Comparison of ENCODE assay signal across 15 cellular contexts in the genomic region with DNA sequence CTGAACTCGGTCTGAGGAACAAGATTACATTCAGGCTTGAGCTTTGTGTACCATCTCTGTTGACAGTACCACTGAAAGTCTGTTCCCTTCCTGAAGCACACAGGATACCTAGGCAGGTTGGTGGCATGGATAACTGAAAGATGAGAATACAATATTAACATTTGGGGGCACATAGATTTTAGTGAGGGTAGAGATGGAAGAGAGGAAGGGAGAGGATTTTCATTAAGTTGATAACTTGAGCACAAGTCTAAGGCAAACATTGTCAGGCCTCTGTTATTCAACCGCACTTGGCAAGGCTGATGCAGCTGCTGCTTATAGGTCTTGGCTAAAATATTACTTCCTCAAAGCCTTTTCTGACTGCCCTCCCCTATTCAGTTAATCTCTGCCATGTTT. TPM values are rescaled to one million over a fixed set of nuclear protein-coding genes. Genes with fewer than 3 reads are reported as not detected.
DNase-seq lines count a peak whose midpoint lies in the region; ATAC-seq, FAIRE-seq and TF ChIP-seq lines count a peak whose summit lies in the region.
"Had no signal": no experiment of that assay in that cellular context is flagged by ENCODE, and none has a peak within 500 bp of the region (broad histone marks: within the 10 kb centered on the region; RNA-seq: fewer than 3 reads in every experiment).

No MANE protein-coding gene starts in this region.

- TF ChIP-seq RAD21 in H1 (IDR thresholded peaks at IDR 0.05 in 1 of 2, conservative IDR thresholded peaks at IDR 0.05 in 1 of 2; ENCODE audit: low read depth in 2 of 2, low read length in 2 of 2): no peak

- H3K36me3 ChIP-seq in cardiac muscle cell: peaks cover 15% of the 10 kb centered on the region
- H3K36me3 ChIP-seq in H1 (ENCODE audit: control insufficient read depth in 2 of 4, insufficient read depth in 4 of 4, low read length in 3 of 4): peaks cover 4 to 49% (median 23%) of the 10 kb centered on the region in 4 experiments
- H3K36me3 ChIP-seq in BE2C: peaks cover 38% of the 10 kb centered on the region
- H3K36me3 ChIP-seq: neutrophil had no signal

- no peak overlapping the region for H3K4me2 ChIP-seq in H1 (ENCODE audit: insufficient read depth in 1 of 2, low read depth in 2 of 2, low read length in 2 of 2)
- H3K4me2 ChIP-seq: BLaER1 treated with 17β-estradiol and CSF1 and Interleukin-3, amounts not matched to agents 10 nM and 100 nM had no signal

- H3K4me1 ChIP-seq in cardiac muscle cell (ENCODE audit: low read depth) (peaks cover 8% of the 10 kb centered on the region), H1 (replicated peaks in 1 of 4; ENCODE audit: control insufficient read depth in 3 of 4, insufficient read depth in 4 of 4, low read length in 3 of 4) (no peaks in the 10 kb centered on the region; a peak in 1 of 7 replicates), BE2C (no peaks in the 10 kb centered on the region)

- peak in 1 of 2 donors; percentile 6 for DNase-seq in cardiac muscle cell (ENCODE audit: low read depth in 1 of 2, low spot score in 1 of 2)
- DNase-seq in left cardiac atrium: no peak
- DNase-seq in NCI-H82 treated with DMSO at 0.1 percent for 48 hours (lab: John Stamatoyannopoulos, UW; ENCODE audit: unreplicated experiment): peak; percentile 64
- DNase-seq in H1 (ENCODE audit: low read depth in 1 of 2, low spot score in 2 of 2): no peak
- DNase-seq in BE2C: no peak
- no peak for DNase-seq in NCI-H1048 (lab: John Stamatoyannopoulos, UW)
- DNase-seq in C1 segment of cervical spinal cord (lab: John Stamatoyannopoulos, UW): no peak
- DNase-seq in ureter (ENCODE audit: low spot score): no peak
- DNase-seq: activated T-cell treated with anti-CD3 and anti-CD28 coated beads, Interleukin-2, amount 50 U/mL, for 4 hours; effector CD8-positive, alpha-beta T cell; NCI-H2029 had no signal

- no peaks in the 10 kb centered on the region for H3K79me1 ChIP-seq in H1 (ENCODE audit: low read depth, low read length)

- H2BK15ac ChIP-seq in H1 (ENCODE audit: low read length): no peak overlapping the region

- H3K27me3 ChIP-seq in cardiac muscle cell (no peaks in the 10 kb centered on the region), H1 (replicated peaks in 1 of 4; ENCODE audit: control insufficient read depth in 3 of 4, extremely low read depth in 1 of 4, insufficient read depth in 3 of 4, low read length in 3 of 4) (no peaks in the 10 kb centered on the region), BE2C (no peaks in the 10 kb centered on the region)
- H3K27me3 ChIP-seq: BLaER1 treated with 17β-estradiol and CSF1 and Interleukin-3, amounts not matched to agents 10 nM and 100 nM; gastroesophageal sphincter; neutrophil had no signal

- H3K9me3 ChIP-seq in cardiac muscle cell (ENCODE audit: low read depth) (no peaks in the 10 kb centered on the region), H1 (ENCODE audit: insufficient read depth in 2 of 2, low read depth in 1 of 2, low read length in 1 of 2) (no peaks in the 10 kb centered on the region), BE2C (no peaks in the 10 kb centered on the region)
- H3K9me3 ChIP-seq: BLaER1 treated with 17β-estradiol and CSF1 and Interleukin-3, amounts not matched to agents 10 nM and 100 nM; gastroesophageal sphincter; neutrophil had no signal

- no peak overlapping the region for H3K23ac ChIP-seq in H1 (ENCODE audit: insufficient read length)

- H3K4ac ChIP-seq in H1 (replicated peaks; ENCODE audit: insufficient read length, low read depth, low read length): no peak overlapping the region

- no peak overlapping the region for H2BK120ac ChIP-seq in H1 (replicated peaks; ENCODE audit: low read depth, low read length)

- no peak overlapping the region for H3K18ac ChIP-seq in H1 (ENCODE audit: extremely low read depth, low read length)

- intact Hi-C loops in left cardiac atrium (cut with DNase I): no loop called here

- H3K9ac ChIP-seq in H1 (replicated peaks in 1 of 4; ENCODE audit: extremely low read depth in 1 of 4, low read depth in 3 of 4, low read length in 3 of 4): no peak overlapping the region
- H3K9ac ChIP-seq: BLaER1 treated with 17β-estradiol and CSF1 and Interleukin-3, amounts not matched to agents 10 nM and 100 nM had no signal

- no peak for TF ChIP-seq EP300 in H1 (IDR thresholded peaks at IDR 0.05; ENCODE audit: borderline replicate concordance in 1 of 2, low read depth in 2 of 2, low read length in 2 of 2)

- peak in 1 of 2 experiments; percentile 90; a peak in 1 of 3 replicates for TF ChIP-seq POLR2A in H1 (IDR thresholded peaks at IDR 0.05; ENCODE audit: control extremely low read depth in 1 of 2, low read depth in 2 of 2, low read length in 2 of 2)

- POLR2A ChIA-PET in H1 (lab: Charles Lee; ENCODE audit: partially characterized antibody): interaction anchor here (0.8 to 6.3 kb wide), 9 partner anchors 8 to 49 kb away, joined by 3 to 59 read pairs (median 5); partner anchors contain the start of genes GPC5 and MIR17HG

- no peak for ATAC-seq in left cardiac atrium
- ATAC-seq: activated T-cell treated with anti-CD3 and anti-CD28 coated beads, Interleukin-2, amount 50 U/mL, for 4 hours; gastroesophageal sphincter had no signal

- H4K20me1 ChIP-seq in H1 (replicated peaks in 1 of 2; ENCODE audit: control insufficient read depth in 1 of 2, insufficient read depth in 2 of 2, low read length in 2 of 2): peaks cover 9 to 10% of the 10 kb centered on the region in 2 experiments

- H3K4me3 ChIP-seq in cardiac muscle cell (no peak overlapping the region), H1 (ENCODE audit: extremely low read depth in 1 of 4, insufficient read depth in 2 of 4, low read depth in 3 of 4, low read length in 4 of 4) (no peak overlapping the region), BE2C (ENCODE audit: low read depth, low read length) (no peak overlapping the region)
- H3K4me3 ChIP-seq: BLaER1 treated with 17β-estradiol and CSF1 and Interleukin-3, amounts not matched to agents 10 nM and 100 nM; gastroesophageal sphincter had no signal

- FAIRE-seq in H1 (lab: Jason Lieb, UNC): no peak

- H2AFZ ChIP-seq in H1 (ENCODE audit: low read length): no peak overlapping the region

- H3K14ac ChIP-seq in H1 (ENCODE audit: insufficient read length): no peak overlapping the region

- no peak overlapping the region for H2BK20ac ChIP-seq in H1 (ENCODE audit: low read length)

- TF ChIP-seq CTCF in cardiac muscle cell (IDR thresholded peaks at IDR 0.05; ENCODE audit: low read depth, low read length) (no peak), H1 (IDR thresholded peaks at IDR 0.05; ENCODE audit: control extremely low read depth in 1 of 3, insufficient read depth in 1 of 3, low read depth in 1 of 3, low read length in 3 of 3) (no peak), BE2C (IDR thresholded peaks at IDR 0.05; ENCODE audit: low read depth, low read length) (no peak)

- H3K79me2 ChIP-seq in H1 (ENCODE audit: control insufficient read depth in 1 of 2, insufficient read depth in 2 of 2, low read length in 2 of 2): peaks cover 0 to 7% of the 10 kb centered on the region in 2 experiments; a peak in 2 of 4 replicates

- H3K56ac ChIP-seq in H1 (replicated peaks; ENCODE audit: insufficient read length, low read depth, low read length): no peak overlapping the region

- no peak overlapping the region for H4K5ac ChIP-seq in H1 (ENCODE audit: insufficient read length, low read depth, low read length)

- H2BK12ac ChIP-seq in H1 (ENCODE audit: low read depth, low read length): no peak overlapping the region

- no peak overlapping the region for H2BK5ac ChIP-seq in H1 (ENCODE audit: low read depth, low read length)

- no peak overlapping the region for H2AK5ac ChIP-seq in H1 (ENCODE audit: low read depth, low read length)

- H4K8ac ChIP-seq in H1 (ENCODE audit: extremely low read depth, insufficient read depth, low read length): no peak overlapping the region

- CTCF ChIA-PET in H1 (lab: Charles Lee; ENCODE audit: partially characterized antibody): interaction anchor here (0.8 to 2.4 kb wide), 5 partner anchors 9 to 372 kb away, joined by 3 to 5 read pairs (median 3); no protein-coding TSS in a partner anchor

- H3K27ac ChIP-seq in cardiac muscle cell: peak overlapping the region; percentile 58
- no peak overlapping the region for H3K27ac ChIP-seq in H1 (ENCODE audit: low read depth, low read length)
- H3K27ac ChIP-seq: BLaER1 treated with 17β-estradiol and CSF1 and Interleukin-3, amounts not matched to agents 10 nM and 100 nM; gastroesophageal sphincter; neutrophil had no signal

- H4K91ac ChIP-seq in H1 (replicated peaks; ENCODE audit: insufficient read length, low read length): no peak overlapping the region

- WGBS in H1 (ENCODE audit: extremely low coverage in 1 of 2, insufficient coverage in 1 of 2, insufficient read length in 1 of 2, insufficient replicate concordance in 2 of 2, low coverage in 1 of 2, low lambda C conversion rate in 2 of 2, missing lambda C conversion rate in 1 of 2), 2 experiments: 87% methylated on average over 2 of the region's 2 CpGs; no CpG with 5 or more reads in 1 of the 2 experiments

- no peaks in the 10 kb centered on the region for H3K23me2 ChIP-seq in H1 (ENCODE audit: low read depth, low read length)

RNA-seq across cellular contexts. Expression of gene MIR17HG, which starts 10.9 kb away (rescaled TPM):
- total RNA-seq in cardiac muscle cell: 3.4 and 13.1 TPM in 2 replicates
- polyA plus RNA-seq in cardiac muscle cell: 1.5 and 3.1 TPM in 2 replicates
- 1 to 10 TPM; 1.7 to 2.6 TPM for total RNA-seq in left cardiac atrium
- 28.2 and 36.9 TPM in 2 replicates for total RNA-seq in H1 (2021; fragmentation: NEBNext Ultra II Directional; extraction: Animal tissue kit (Norgen Biotek cat#: 25700))
- polyA plus RNA-seq in H1 (2011; rRNA removed): 7.6 and 11.5 TPM in 2 replicates
- polyA plus RNA-seq in H1 (2011; cell fraction: cytosol; rRNA removed): 15.6 TPM
- polyA plus RNA-seq in H1 (2011; cell fraction: nucleus; rRNA removed): 22.8 TPM
- polyA plus RNA-seq in H1 (2012, experiment 1 of 2): 6.7 to 18.2 TPM (median 7.5 TPM) in 4 replicates
- 0.84 TPM for polyA plus RNA-seq in H1 (2012, experiment 2 of 2)
- 20.9 TPM for polyA plus RNA-seq in H1 (2013, experiment 1 of 2)
- 16.5 TPM for polyA plus RNA-seq in H1 (2013, experiment 2 of 2)
- 24.9 and 26.4 TPM in 2 replicates for polyA minus RNA-seq in H1 (2011; rRNA and poly(A)+ RNA removed)
- 6.1 TPM for polyA minus RNA-seq in H1 (2011; cell fraction: cytosol; rRNA and poly(A)+ RNA removed)
- polyA minus RNA-seq in H1 (2011; cell fraction: nucleus; rRNA and poly(A)+ RNA removed): 339 TPM
- polyA plus RNA-seq in BE2C (2012; ENCODE audit: insufficient read depth, insufficient read length, low read depth): 1.9 TPM
- 4.2 TPM for total RNA-seq in ureter

RNA-seq across cellular contexts. Expression of gene GPC5, which starts 40.0 kb away (rescaled TPM):
- 2.7 and 3.3 TPM in 2 replicates for total RNA-seq in cardiac muscle cell
- polyA plus RNA-seq in cardiac muscle cell: 0.97 and 3.6 TPM in 2 replicates
- 1 to 10 TPM; 1.8 to 3.0 TPM for total RNA-seq in left cardiac atrium
- 0.20 and 0.23 TPM in 2 replicates for total RNA-seq in H1 (2021; fragmentation: NEBNext Ultra II Directional; extraction: Animal tissue kit (Norgen Biotek cat#: 25700))
- 0.39 and 0.74 TPM in 2 replicates for polyA plus RNA-seq in H1 (2011; rRNA removed)
- polyA plus RNA-seq in H1 (2011; cell fraction: cytosol; rRNA removed): 0.63 TPM
- 0.58 TPM for polyA plus RNA-seq in H1 (2011; cell fraction: nucleus; rRNA removed)
- polyA plus RNA-seq in H1 (2012, experiment 1 of 2): 0.11 to 0.51 TPM (median 0.29 TPM) in 4 replicates
- not detected for polyA plus RNA-seq in H1 (2012, experiment 2 of 2)
- 0.79 TPM for polyA plus RNA-seq in H1 (2013, experiment 1 of 2)
- polyA plus RNA-seq in H1 (2013, experiment 2 of 2): 0.72 TPM
- polyA minus RNA-seq in H1 (2011; rRNA and poly(A)+ RNA removed): 3.1 and 4.2 TPM in 2 replicates
- not detected for polyA minus RNA-seq in H1 (2011; cell fraction: cytosol; rRNA and poly(A)+ RNA removed)
- 3.6 TPM for polyA minus RNA-seq in H1 (2011; cell fraction: nucleus; rRNA and poly(A)+ RNA removed)
- 3.8 TPM for polyA plus RNA-seq in BE2C (2012; ENCODE audit: insufficient read depth, insufficient read length, low read depth)
- total RNA-seq in ureter: 0.39 TPM
- total RNA-seq: RPMI7951 had no signal
